Comparison of ENCODE assay signal across 17 cellular contexts in genomic region chr22:38248280-38248679, GRCh38. TPM values are rescaled to one million over a fixed set of nuclear protein-coding genes. Genes with fewer than 3 reads are reported as not detected.
DNase-seq lines count a peak whose midpoint lies in the region; ATAC-seq and TF ChIP-seq lines count a peak whose summit lies in the region.
"Had no signal": no experiment of that assay in that cellular context is flagged by ENCODE, and none has a peak within 500 bp of the region (broad histone marks: within the 10 kb centered on the region; RNA-seq: fewer than 3 reads in every experiment).

No MANE protein-coding gene starts in this region.

- peaks cover 10% of the 10 kb centered on the region for H3K36me3 ChIP-seq in CD8-positive, alpha-beta T cell (ENCODE audit: insufficient read depth, low read length)

- no peaks in the 10 kb centered on the region for H3K4me1 Mint-ChIP-seq in CD8-positive, alpha-beta T cell (ENCODE audit: low read depth)
- H3K4me1 Mint-ChIP-seq in WTC11 (no peaks in the 10 kb centered on the region), osteocyte (ENCODE audit: unreplicated experiment) (peaks cover 10% of the 10 kb centered on the region)
- no peaks in the 10 kb centered on the region for H3K4me1 Mint-ChIP-seq in activated naive CD4-positive, alpha-beta T cell treated with anti-CD3 and anti-CD28 coated beads for 36 hours (ENCODE audit: low read depth)

- no peaks in the 10 kb centered on the region for H3K27me3 Mint-ChIP-seq in CD8-positive, alpha-beta T cell (ENCODE audit: low read depth)
- H3K27me3 Mint-ChIP-seq in WTC11 (ENCODE audit: low read depth), result no peaks in the 10 kb centered on the region
- no peaks in the 10 kb centered on the region for H3K27me3 Mint-ChIP-seq in osteocyte (ENCODE audit: unreplicated experiment)
- no peaks in the 10 kb centered on the region for H3K27me3 Mint-ChIP-seq in activated naive CD4-positive, alpha-beta T cell treated with anti-CD3 and anti-CD28 coated beads for 36 hours (ENCODE audit: low read depth)

- intact Hi-C loops in CD8-positive, alpha-beta T cell (cut with DNase I, micrococcal nuclease), result no loop called here
- intact Hi-C loops in activated naive CD4-positive, alpha-beta T cell treated with anti-CD3 and anti-CD28 coated beads for 36 hours (cut with micrococcal nuclease), result no loop called here

- POLR2A ChIA-PET in CD8-positive, alpha-beta T cell (lab: Charles Lee), result no interaction called here
- POLR2A ChIA-PET in WTC11 (lab: Charles Lee), result no interaction called here

- H3K27me3 ChIP-seq in CD8-positive, alpha-beta T cell (ENCODE audit: insufficient read depth, low read length), result no peaks in the 10 kb centered on the region

- H3K4me1 ChIP-seq in CD8-positive, alpha-beta T cell (ENCODE audit: insufficient read depth, low read length), result no peaks in the 10 kb centered on the region

- H3K4me3 Mint-ChIP-seq in CD8-positive, alpha-beta T cell, result no peak overlapping the region
- no peak overlapping the region for H3K4me3 Mint-ChIP-seq in WTC11
- no peak overlapping the region for H3K4me3 Mint-ChIP-seq in osteocyte (ENCODE audit: unreplicated experiment)
- H3K4me3 Mint-ChIP-seq in activated naive CD4-positive, alpha-beta T cell treated with anti-CD3 and anti-CD28 coated beads for 36 hours, result no peak overlapping the region

- H3K9me3 Mint-ChIP-seq in CD8-positive, alpha-beta T cell, result no peaks in the 10 kb centered on the region
- H3K9me3 Mint-ChIP-seq in WTC11, result no peaks in the 10 kb centered on the region; the same call in 1 of the 2 replicates
- no peaks in the 10 kb centered on the region for H3K9me3 Mint-ChIP-seq in osteocyte (ENCODE audit: unreplicated experiment)
- H3K9me3 Mint-ChIP-seq in activated naive CD4-positive, alpha-beta T cell treated with anti-CD3 and anti-CD28 coated beads for 36 hours, result no peaks in the 10 kb centered on the region

- no peak for ATAC-seq in CD8-positive, alpha-beta T cell
- no peak for ATAC-seq in WTC11
- ATAC-seq: A549 had no signal

- H3K4me3 ChIP-seq in CD8-positive, alpha-beta T cell (ENCODE audit: low read depth, low read length), result no peak overlapping the region
- H3K4me3 ChIP-seq: A549 had no signal

- DNase-seq in CD8-positive, alpha-beta T cell, result no peak
- DNase-seq in WTC11 (ENCODE audit: low spot score) (no peak), osteocyte (ENCODE audit: extremely low spot score, unreplicated experiment) (no peak), NCI-H446 (lab: John Stamatoyannopoulos, UW) (no peak), anterior cingulate cortex (lab: John Stamatoyannopoulos, UW) (no peak), kidney tubule cell (ENCODE audit: low spot score) (no peak)
- no peak for DNase-seq in activated naive CD4-positive, alpha-beta T cell treated with anti-CD3 and anti-CD28 coated beads for 36 hours
- DNase-seq: DMS153, GOT3, NCI-H1092 treated with DMSO at 0.1 percent for 48 hours, NCI-H2081 treated with DMSO at 0.1 percent for 48 hours, NCI-H524 treated with DMSO at 0.1 percent for 48 hours, SHP77 had no signal

- no peaks in the 10 kb centered on the region for H3K9me3 ChIP-seq in CD8-positive, alpha-beta T cell (ENCODE audit: low read length)
- H3K9me3 ChIP-seq: A549 had no signal

- H3K27ac ChIP-seq in CD8-positive, alpha-beta T cell (ENCODE audit: low read depth, low read length), result no peak overlapping the region
- peak overlapping the region; percentile 86 for H3K27ac ChIP-seq in cingulate gyrus (ENCODE audit: low read depth, low read length)
- H3K27ac ChIP-seq: A549, C4-2B, KMS-11 had no signal

- peak overlapping the region; percentile 55 for H3K27ac Mint-ChIP-seq in CD8-positive, alpha-beta T cell
- no peak overlapping the region for H3K27ac Mint-ChIP-seq in WTC11
- peak overlapping the region; percentile 48 for H3K27ac Mint-ChIP-seq in osteocyte (ENCODE audit: unreplicated experiment)
- H3K27ac Mint-ChIP-seq in activated naive CD4-positive, alpha-beta T cell treated with anti-CD3 and anti-CD28 coated beads for 36 hours, result no peak overlapping the region

- CTCF ChIA-PET in CD8-positive, alpha-beta T cell (lab: Charles Lee), result interaction anchor here (0.5 kb wide), 1 partner anchor 831 kb away, joined by 3 read pairs; no protein-coding TSS in a partner anchor
- CTCF ChIA-PET in WTC11 (lab: Charles Lee), result no interaction called here
- CTCF ChIA-PET in activated naive CD4-positive, alpha-beta T cell treated with anti-CD3 and anti-CD28 coated beads for 36 hours (lab: Charles Lee), result no interaction called here

- H3K36me3 Mint-ChIP-seq in CD8-positive, alpha-beta T cell, result peaks cover 49% of the 10 kb centered on the region
- peaks cover 34% of the 10 kb centered on the region for H3K36me3 Mint-ChIP-seq in WTC11
- H3K36me3 Mint-ChIP-seq in osteocyte (ENCODE audit: unreplicated experiment), result peaks cover 20% of the 10 kb centered on the region
- H3K36me3 Mint-ChIP-seq in activated naive CD4-positive, alpha-beta T cell treated with anti-CD3 and anti-CD28 coated beads for 36 hours (ENCODE audit: low read depth), result no peaks in the 10 kb centered on the region

- no peak for TF ChIP-seq CTCF in CD8-positive, alpha-beta T cell (IDR thresholded peaks at IDR 0.05)
- TF ChIP-seq CTCF in WTC11 (IDR thresholded peaks at IDR 0.05) (no peak), osteocyte (IDR thresholded peaks at IDR 0.05) (no peak)

TF ChIP-seq in WTC11, 78 proteins besides CTCF, POLR2A, EP300 and RAD21:
- TF ChIP-seq GTF2I (CRISPR knock-in tag; conservative IDR thresholded peaks at IDR 0.05), result 0 out of 2 replicates have a peak, but pooled peaks have one; percentile 56
- no peak for TF ChIP-seq NR1H2 (CRISPR knock-in tag; IDR thresholded peaks at IDR 0.05)
- TF ChIP-seq RELA (CRISPR knock-in tag; IDR thresholded peaks at IDR 0.05; ENCODE audit: borderline replicate concordance), result no peak

RNA-seq across cellular contexts. Expression of gene TMEM184B, which starts 24.5 kb away (rescaled TPM):
- 10 to 100 TPM; 53.0 TPM for total RNA-seq in CD8-positive, alpha-beta T cell
- 85.9 to 89.7 TPM (median 88.1 TPM) in 3 replicates for total RNA-seq in WTC11 (2021)
- total RNA-seq in osteocyte, result 88.0 and 90.5 TPM in 2 replicates
- total RNA-seq in activated naive CD4-positive, alpha-beta T cell treated with anti-CD3 and anti-CD28 coated beads for 36 hours, result 10 to 100 TPM; 15.0 to 15.3 TPM

RNA-seq across cellular contexts. Expression of gene MAFF, which starts 46.5 kb away (rescaled TPM):
- total RNA-seq in CD8-positive, alpha-beta T cell, result 10 to 100 TPM; 87.6 to 91.2 TPM
- total RNA-seq in WTC11 (2021) (4.6 to 6.1 TPM (median 5.7 TPM) in 3 replicates), osteocyte (9.9 and 17.0 TPM in 2 replicates)
- total RNA-seq in activated naive CD4-positive, alpha-beta T cell treated with anti-CD3 and anti-CD28 coated beads for 36 hours, result 1 to 10 TPM; 2.7 to 2.8 TPM

Comparison
In these comparisons a context has a peak if more than half of its experiments do, and no peak if none do; other contexts are left out.
1. H3K27ac Mint-ChIP-seq: peak in CD8-positive, alpha-beta T cell (single experiment) and osteocyte (single experiment); none in WTC11 (single experiment) and activated naive CD4-positive, alpha-beta T cell treated with anti-CD3 and anti-CD28 coated beads for 36 hours (single experiment).